2 cellular contexts compared by ENCODE assay signal in the genomic region with DNA sequence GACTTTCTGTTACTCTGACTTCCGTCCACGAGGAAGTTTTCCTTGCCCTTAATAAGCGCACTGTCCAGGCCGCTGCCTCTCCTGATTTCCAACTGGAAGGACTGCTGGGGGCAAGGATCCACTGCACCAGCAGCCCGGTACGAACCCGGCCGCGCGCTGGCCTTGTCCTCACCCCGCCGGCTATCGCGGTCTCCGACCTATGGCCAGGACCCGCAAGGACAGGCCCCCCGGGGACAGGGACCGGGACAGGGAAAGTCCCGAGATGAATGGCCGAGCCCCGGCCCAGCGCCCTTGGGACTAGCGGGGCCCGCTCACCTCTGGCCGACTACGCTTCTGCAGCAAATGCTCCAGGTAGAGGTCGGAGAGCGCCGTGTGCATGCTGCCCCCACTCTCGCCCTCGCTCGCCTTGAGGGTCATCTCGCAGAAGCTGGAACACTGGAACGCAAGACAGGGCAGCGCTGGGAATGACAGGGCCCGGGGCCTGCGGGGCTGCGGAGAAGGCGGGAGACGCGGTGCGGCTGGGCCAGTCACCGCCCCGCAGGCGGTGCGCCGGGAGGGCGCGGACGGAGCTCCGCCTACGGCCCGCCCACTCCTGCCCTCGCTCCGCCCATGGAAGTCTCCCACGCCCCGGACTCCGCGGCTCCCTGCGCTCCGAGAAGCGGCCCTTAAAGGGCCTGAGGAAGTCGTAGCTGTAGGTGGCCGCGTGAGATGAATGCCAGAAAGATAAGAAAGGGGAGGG.
TF ChIP-seq lines count a peak whose summit lies in the region.

Gene MPP1, minus strand, starts transcription at position 529 of the 739 bp plus-strand sequence. Its CDS starts 112 bp downstream, at position 417.

TF ChIP-seq in HEK293, 187 proteins besides CTCF, POLR2A, EP300 and RAD21 (continued from another document and continues in another):
- TF ChIP-seq, protein P1, sequence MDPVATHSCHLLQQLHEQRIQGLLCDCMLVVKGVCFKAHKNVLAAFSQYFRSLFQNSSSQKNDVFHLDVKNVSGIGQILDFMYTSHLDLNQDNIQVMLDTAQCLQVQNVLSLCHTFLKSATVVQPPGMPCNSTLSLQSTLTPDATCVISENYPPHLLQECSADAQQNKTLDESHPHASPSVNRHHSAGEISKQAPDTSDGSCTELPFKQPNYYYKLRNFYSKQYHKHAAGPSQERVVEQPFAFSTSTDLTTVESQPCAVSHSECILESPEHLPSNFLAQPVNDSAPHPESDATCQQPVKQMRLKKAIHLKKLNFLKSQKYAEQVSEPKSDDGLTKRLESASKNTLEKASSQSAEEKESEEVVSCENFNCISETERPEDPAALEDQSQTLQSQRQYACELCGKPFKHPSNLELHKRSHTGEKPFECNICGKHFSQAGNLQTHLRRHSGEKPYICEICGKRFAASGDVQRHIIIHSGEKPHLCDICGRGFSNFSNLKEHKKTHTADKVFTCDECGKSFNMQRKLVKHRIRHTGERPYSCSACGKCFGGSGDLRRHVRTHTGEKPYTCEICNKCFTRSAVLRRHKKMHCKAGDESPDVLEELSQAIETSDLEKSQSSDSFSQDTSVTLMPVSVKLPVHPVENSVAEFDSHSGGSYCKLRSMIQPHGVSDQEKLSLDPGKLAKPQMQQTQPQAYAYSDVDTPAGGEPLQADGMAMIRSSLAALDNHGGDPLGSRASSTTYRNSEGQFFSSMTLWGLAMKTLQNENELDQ (tag by site-specific recombination; IDR thresholded peaks at IDR 0.05; ENCODE audit: low read depth) = no peak
- no peak for TF ChIP-seq ZNF645 (tag by site-specific recombination; IDR thresholded peaks at IDR 0.05)
- no peak for TF ChIP-seq KLF16 (tag by site-specific recombination; IDR thresholded peaks at IDR 0.05)
- TF ChIP-seq ZNF274 (IDR thresholded peaks at IDR 0.05; ENCODE audit: low read length) = no peak
- no peak for TF ChIP-seq ZNF274 (tag by site-specific recombination; IDR thresholded peaks at IDR 0.05; ENCODE audit: borderline replicate concordance)
- no peak for TF ChIP-seq ZSCAN5A (tag by site-specific recombination; IDR thresholded peaks at IDR 0.05)
- TF ChIP-seq ZNF670 (tag by site-specific recombination; IDR thresholded peaks at IDR 0.05; ENCODE audit: low read depth) = no peak
- no peak for TF ChIP-seq ZNF623 (tag by site-specific recombination; IDR thresholded peaks at IDR 0.05)
- no peak for TF ChIP-seq ZNF221 (tag by site-specific recombination; IDR thresholded peaks at IDR 0.05; ENCODE audit: borderline replicate concordance)
- TF ChIP-seq ZNF24 (tag by site-specific recombination; IDR thresholded peaks at IDR 0.05) = no peak
- no peak for TF ChIP-seq ZBTB1 (tag by site-specific recombination; IDR thresholded peaks at IDR 0.05)
- TF ChIP-seq ZNF302 (tag by site-specific recombination; IDR thresholded peaks at IDR 0.05; ENCODE audit: low read depth) = no peak
- TF ChIP-seq KLF8 (tag by site-specific recombination; IDR thresholded peaks at IDR 0.05) = peak; percentile 57; the same call in 1 of the 2 replicates
- no peak for TF ChIP-seq ZNF677 (tag by site-specific recombination; IDR thresholded peaks at IDR 0.05)
- TF ChIP-seq ATF2 (tag by site-specific recombination; IDR thresholded peaks at IDR 0.05; ENCODE audit: low read depth) = no peak
- TF ChIP-seq ZBTB48 (tag by site-specific recombination; IDR thresholded peaks at IDR 0.05) = no peak
- TF ChIP-seq ZNF621 (tag by site-specific recombination; IDR thresholded peaks at IDR 0.05) = no peak
- TF ChIP-seq AEBP2 (tag by site-specific recombination; IDR thresholded peaks at IDR 0.05; ENCODE audit: borderline replicate concordance) = no peak
- TF ChIP-seq ZNF2 (tag by site-specific recombination; IDR thresholded peaks at IDR 0.05) = no peak
- TF ChIP-seq ZNF585B (tag by site-specific recombination; IDR thresholded peaks at IDR 0.05) = no peak

TF ChIP-seq in K562, 482 proteins besides CTCF, POLR2A, EP300 and RAD21 (continued from another document and continues in another):
- TF ChIP-seq MCM5 (IDR thresholded peaks at IDR 0.05; ENCODE audit: low read depth) (no peak), CHD7 (IDR thresholded peaks at IDR 0.05; ENCODE audit: low read depth, low read length) (no peak), HDAC1 (IDR thresholded peaks at IDR 0.05) (peak in 1 of 2 experiments; percentile 44; a peak in 1 of 4 replicates), CHD2 (IDR thresholded peaks at IDR 0.05; ENCODE audit: low read depth, low read length) (peak; percentile 54), CHD1 (IDR thresholded peaks at IDR 0.05; ENCODE audit: low read length) (peak; percentile 77), FOXJ2 (tag; IDR thresholded peaks at IDR 0.05) (no peak), HNRNPLL (IDR thresholded peaks at IDR 0.05; ENCODE audit: low read depth, low read length, poor library complexity, severe bottlenecking) (peak; percentile 89), FOXK1 (CRISPR knock-in tag; IDR thresholded peaks at IDR 0.05; ENCODE audit: borderline replicate concordance) (0 out of 2 replicates have a peak, but pooled peaks have one; percentile 32), NCOA4 (IDR thresholded peaks at IDR 0.05; ENCODE audit: partially characterized antibody) (no peak), KDM2B (CRISPR knock-in tag; IDR thresholded peaks at IDR 0.05) (no peak), HMGN3 (IDR thresholded peaks at IDR 0.05; ENCODE audit: borderline replicate concordance, extremely low read depth, insufficient read length, low read depth, low read length) (peak; percentile 95), FOXP4 (CRISPR knock-in tag; IDR thresholded peaks at IDR 0.05; ENCODE audit: borderline replicate concordance) (no peak; the same call in 1 of the 2 replicates), ZNF282 (CRISPR knock-in tag; IDR thresholded peaks at IDR 0.05) (no peak), PTTG1 (tag; IDR thresholded peaks at IDR 0.05; ENCODE audit: low read depth) (no peak), SAFB (IDR thresholded peaks at IDR 0.05; ENCODE audit: borderline replicate concordance, low read depth, low read length) (no peak), TAF1 (IDR thresholded peaks at IDR 0.05; ENCODE audit: control insufficient read depth, extremely low read depth, insufficient read depth, low read length, severe bottlenecking) (peak; percentile 86)
- TF ChIP-seq, protein P2, sequence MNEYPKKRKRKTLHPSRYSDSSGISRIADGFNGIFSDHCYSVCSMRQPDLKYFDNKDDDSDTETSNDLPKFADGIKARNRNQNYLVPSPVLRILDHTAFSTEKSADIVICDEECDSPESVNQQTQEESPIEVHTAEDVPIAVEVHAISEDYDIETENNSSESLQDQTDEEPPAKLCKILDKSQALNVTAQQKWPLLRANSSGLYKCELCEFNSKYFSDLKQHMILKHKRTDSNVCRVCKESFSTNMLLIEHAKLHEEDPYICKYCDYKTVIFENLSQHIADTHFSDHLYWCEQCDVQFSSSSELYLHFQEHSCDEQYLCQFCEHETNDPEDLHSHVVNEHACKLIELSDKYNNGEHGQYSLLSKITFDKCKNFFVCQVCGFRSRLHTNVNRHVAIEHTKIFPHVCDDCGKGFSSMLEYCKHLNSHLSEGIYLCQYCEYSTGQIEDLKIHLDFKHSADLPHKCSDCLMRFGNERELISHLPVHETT (CRISPR knock-in tag; conservative IDR thresholded peaks at IDR 0.05 in 1 of 2, IDR thresholded peaks at IDR 0.05 in 1 of 2) = no peak
- TF ChIP-seq, protein P3, sequence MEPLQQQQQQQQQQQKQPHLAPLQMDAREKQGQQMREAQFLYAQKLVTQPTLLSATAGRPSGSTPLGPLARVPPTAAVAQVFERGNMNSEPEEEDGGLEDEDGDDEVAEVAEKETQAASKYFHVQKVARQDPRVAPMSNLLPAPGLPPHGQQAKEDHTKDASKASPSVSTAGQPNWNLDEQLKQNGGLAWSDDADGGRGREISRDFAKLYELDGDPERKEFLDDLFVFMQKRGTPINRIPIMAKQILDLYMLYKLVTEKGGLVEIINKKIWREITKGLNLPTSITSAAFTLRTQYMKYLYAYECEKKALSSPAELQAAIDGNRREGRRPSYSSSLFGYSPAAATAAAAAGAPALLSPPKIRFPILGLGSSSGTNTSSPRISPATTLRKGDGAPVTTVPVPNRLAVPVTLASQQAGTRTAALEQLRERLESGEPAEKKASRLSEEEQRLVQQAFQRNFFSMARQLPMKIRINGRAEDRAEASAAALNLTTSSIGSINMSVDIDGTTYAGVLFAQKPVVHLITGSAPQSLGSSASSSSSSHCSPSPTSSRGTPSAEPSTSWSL (CRISPR knock-in tag; IDR thresholded peaks at IDR 0.05; ENCODE audit: borderline replicate concordance) = no peak
- TF ChIP-seq, protein P4, sequence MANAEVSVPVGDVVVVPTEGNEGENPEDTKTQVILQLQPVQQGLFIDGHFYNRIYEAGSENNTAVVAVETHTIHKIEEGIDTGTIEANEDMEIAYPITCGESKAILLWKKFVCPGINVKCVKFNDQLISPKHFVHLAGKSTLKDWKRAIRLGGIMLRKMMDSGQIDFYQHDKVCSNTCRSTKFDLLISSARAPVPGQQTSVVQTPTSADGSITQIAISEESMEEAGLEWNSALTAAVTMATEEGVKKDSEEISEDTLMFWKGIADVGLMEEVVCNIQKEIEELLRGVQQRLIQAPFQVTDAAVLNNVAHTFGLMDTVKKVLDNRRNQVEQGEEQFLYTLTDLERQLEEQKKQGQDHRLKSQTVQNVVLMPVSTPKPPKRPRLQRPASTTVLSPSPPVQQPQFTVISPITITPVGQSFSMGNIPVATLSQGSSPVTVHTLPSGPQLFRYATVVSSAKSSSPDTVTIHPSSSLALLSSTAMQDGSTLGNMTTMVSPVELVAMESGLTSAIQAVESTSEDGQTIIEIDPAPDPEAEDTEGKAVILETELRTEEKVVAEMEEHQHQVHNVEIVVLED (CRISPR knock-in tag; IDR thresholded peaks at IDR 0.05) = peak; percentile 11; the same call in 1 of the 2 replicates
